Comparison of ENCODE assay signal across 16 cellular contexts in the genomic region with DNA sequence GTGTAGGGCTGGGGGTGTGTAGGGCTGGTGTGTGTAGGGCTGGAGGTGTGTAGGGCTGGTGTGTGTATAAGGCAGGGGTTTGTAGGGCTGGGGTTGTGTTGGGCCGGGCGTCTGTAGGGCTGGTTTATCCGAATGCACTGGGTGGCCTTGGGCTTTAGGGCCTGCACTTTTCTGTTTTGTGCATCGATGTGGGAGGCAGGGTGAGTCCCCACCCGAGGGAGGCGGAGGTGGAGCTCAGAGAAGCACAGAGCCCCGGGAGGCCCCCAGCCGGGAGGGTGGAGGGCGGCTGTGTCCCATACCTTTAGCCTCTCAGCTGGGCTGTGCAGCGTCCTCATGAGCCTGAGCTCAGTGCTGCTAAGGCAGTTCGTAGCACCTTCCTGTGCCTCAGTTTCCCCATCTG.
"Had no signal": no experiment of that assay in that cellular context is flagged by ENCODE, and none has a peak within 500 bp of the region (broad histone marks: within the 10 kb centered on the region; RNA-seq: fewer than 3 reads in every experiment).

No MANE protein-coding gene starts in this region.

- H3K27me3 ChIP-seq: heart right ventricle, left lung, pancreas had no signal

- H3K36me3 ChIP-seq: left lung, pancreas, WERI-Rb-1 had no signal

- H3K9me3 ChIP-seq: pancreas had no signal

- H3K4me1 ChIP-seq: left lung, pancreas had no signal

- H3K36me3 Mint-ChIP-seq: T-cell had no signal

- H3K4me1 Mint-ChIP-seq: activated CD4-positive, alpha-beta T cell treated with anti-CD3 and anti-CD28 coated beads for 36 hours; neural crest cell; T-cell had no signal

- H3K4me3 Mint-ChIP-seq: activated CD4-positive, alpha-beta T cell treated with anti-CD3 and anti-CD28 coated beads for 36 hours; neural crest cell; T-cell had no signal

- ATAC-seq: activated CD4-positive, alpha-beta T cell treated with anti-CD3 and anti-CD28 coated beads for 36 hours; heart right ventricle; left lung; pancreas; T-cell had no signal

- H3K4me3 ChIP-seq: coronary artery, heart right ventricle, left lung, pancreas had no signal

- H3K27me3 Mint-ChIP-seq: activated CD4-positive, alpha-beta T cell treated with anti-CD3 and anti-CD28 coated beads for 36 hours had no signal

- H3K9me3 Mint-ChIP-seq: neural crest cell had no signal

- FAIRE-seq: pancreas, small intestine had no signal

- H3K27ac ChIP-seq: heart right ventricle, left lung, pancreas, WERI-Rb-1 had no signal

- DNase-seq: activated CD4-positive, alpha-beta T cell treated with anti-CD3 and anti-CD28 coated beads for 36 hours; activated naive CD4-positive, alpha-beta T cell treated with Interleukin-2 at 50 U/mL for 16 hours; caudate nucleus; effector CD8-positive, alpha-beta T cell; foreskin melanocyte; heart right ventricle; islet precursor cell; small intestine; stimulated activated CD4-positive, alpha-beta T cell treated with anti-CD3 and anti-CD28 coated beads, Interleukin-1b, Interleukin-23, amount 100 ng/mL, for 48 hours; stimulated activated naive CD4-positive, alpha-beta T cell; T-cell; WERI-Rb-1 had no signal

- H3K27ac Mint-ChIP-seq: activated CD4-positive, alpha-beta T cell treated with anti-CD3 and anti-CD28 coated beads for 36 hours; T-cell had no signal
